ENCODE assay signal across 21 cellular contexts in the genomic region with DNA sequence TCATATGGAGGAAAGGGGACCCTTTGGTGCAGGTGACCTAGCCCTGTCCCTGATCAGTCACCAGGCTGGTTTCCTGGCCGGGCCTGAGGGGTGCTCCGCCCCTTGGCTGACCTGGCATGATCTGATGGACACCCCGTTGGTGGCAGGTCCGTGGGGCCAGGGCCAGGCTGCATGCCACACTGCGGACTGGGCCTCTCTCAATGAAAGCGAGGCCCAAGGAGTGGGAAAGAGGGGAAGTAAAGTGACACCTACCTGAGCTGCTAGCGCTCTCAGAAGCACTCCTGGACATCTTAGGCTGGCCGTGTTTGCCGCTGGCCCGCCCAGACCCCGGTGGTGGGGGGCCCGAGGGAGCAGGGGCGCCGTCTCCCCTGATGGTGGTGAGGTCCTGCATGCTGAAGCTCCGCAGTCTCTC.
"Had no signal": no experiment of that assay in that cellular context is flagged by ENCODE, and none has a peak within 500 bp of the region (broad histone marks: within the 10 kb centered on the region; RNA-seq: fewer than 3 reads in every experiment).

No MANE protein-coding gene starts in this region.

- FAIRE-seq: endometrium, frontal cortex, keratinocyte, urothelium cell line had no signal

- H3K36me3 ChIP-seq: neural progenitor cell, prostate gland, right atrium auricular region, thoracic aorta, tibial nerve, upper lobe of left lung had no signal

- H3K27me3 ChIP-seq: neural progenitor cell, right atrium auricular region, tibial nerve, upper lobe of left lung had no signal

- H3K27ac ChIP-seq: coronary artery, neural progenitor cell, prostate gland, right atrium auricular region, tibial nerve, upper lobe of left lung had no signal

- H3K4me2 ChIP-seq: neural progenitor cell had no signal

- H3K4me3 ChIP-seq: coronary artery, lung, neural progenitor cell, prostate gland, right atrium auricular region, thoracic aorta, tibial nerve, upper lobe of left lung had no signal

- H2AFZ ChIP-seq: neural progenitor cell had no signal

- DNase-seq: dermis blood vessel endothelial cell; effector memory CD8-positive, alpha-beta T cell; erythroblast; left ventricle myocardium superior; midbrain; naive thymus-derived CD4-positive, alpha-beta T cell; nucleus accumbens; stimulated activated naive B cell treated with anti-CD40 and anti-IgM and Interleukin-4, amounts not matched to agents 10 μg/mL and 1 μg/mL and 100 μg/mL, for 72 hours had no signal

- H3K4me1 ChIP-seq: prostate gland, upper lobe of left lung had no signal

- H3K9ac ChIP-seq: neural progenitor cell had no signal

- ATAC-seq: effector memory CD8-positive, alpha-beta T cell; left ventricle myocardium superior; naive thymus-derived CD4-positive, alpha-beta T cell; sciatic nerve; stimulated activated naive B cell treated with anti-CD40 and anti-IgM and Interleukin-4, amounts not matched to agents 10 μg/mL and 1 μg/mL and 100 μg/mL, for 72 hours had no signal

- H3K9me3 ChIP-seq: prostate gland, right atrium auricular region, thoracic aorta, tibial nerve, upper lobe of left lung had no signal
